Comparison of ENCODE assay signal across 1 cellular context in genomic region chr2:37880546-37880945, GRCh38.
TF ChIP-seq lines count a peak whose summit lies in the region.

No MANE protein-coding gene starts in this region.

TF ChIP-seq in WTC11, 78 proteins besides CTCF, POLR2A, EP300 and RAD21 (continued from another document):
- TF ChIP-seq ARID4B (CRISPR knock-in tag; IDR thresholded peaks at IDR 0.05; ENCODE audit: borderline replicate concordance), result no peak
- TF ChIP-seq ATF6 (CRISPR knock-in tag; IDR thresholded peaks at IDR 0.05), result no peak
- TF ChIP-seq ZNF512 (CRISPR knock-in tag; IDR thresholded peaks at IDR 0.05; ENCODE audit: borderline replicate concordance), result no peak
